17 cellular contexts compared by ENCODE assay signal in genomic region chr10:103102195-103102594, GRCh38.
DNase-seq lines count a peak whose midpoint lies in the region; ATAC-seq, FAIRE-seq and TF ChIP-seq lines count a peak whose summit lies in the region.
"Had no signal": no experiment of that assay in that cellular context is flagged by ENCODE, and none has a peak within 500 bp of the region (broad histone marks: within the 10 kb centered on the region; RNA-seq: fewer than 3 reads in every experiment).

No MANE protein-coding gene starts in this region.

- no peak for TF ChIP-seq POLR2A in H54 (IDR thresholded peaks at IDR 0.05; ENCODE audit: low read depth, low read length)

- no peaks in the 10 kb centered on the region for H3K9me3 Mint-ChIP-seq in CD14-positive monocyte
- H3K9me3 Mint-ChIP-seq: activated naive CD4-positive, alpha-beta T cell treated with anti-CD3 and anti-CD28 coated beads, Interleukin-2, amount 10 ng/mL, durations not matched to agents 7 days and 5 days had no signal

- no peak for TF ChIP-seq CTCF in CD14-positive monocyte (IDR thresholded peaks at IDR 0.05)

- H3K27ac ChIP-seq in cingulate gyrus (ENCODE audit: low read depth, low read length): peak overlapping the region; percentile 48
- H3K27ac ChIP-seq: thyroid gland had no signal

- H3K27me3 Mint-ChIP-seq in CD14-positive monocyte (ENCODE audit: low read depth in 3 of 3): peaks cover 0 to 2% (median 0%) of the 10 kb centered on the region in 3 donors
- H3K27me3 Mint-ChIP-seq: activated naive CD4-positive, alpha-beta T cell treated with anti-CD3 and anti-CD28 coated beads, Interleukin-2, amount 10 ng/mL, durations not matched to agents 7 days and 5 days had no signal

- H3K4me1 Mint-ChIP-seq in CD14-positive monocyte: no peaks in the 10 kb centered on the region
- H3K4me1 Mint-ChIP-seq: activated naive CD4-positive, alpha-beta T cell treated with anti-CD3 and anti-CD28 coated beads, Interleukin-2, amount 10 ng/mL, durations not matched to agents 7 days and 5 days had no signal

- DNase-seq in CD14-positive monocyte (ENCODE audit: low spot score) (no peak), H54 (ENCODE audit: insufficient read length, low spot score) (no peak), renal cortical epithelial cell (ENCODE audit: low read depth) (peak; percentile 38), NCI-H2081 treated with DMSO at 0.1 percent for 48 hours (lab: John Stamatoyannopoulos, UW) (no peak), G401 (ENCODE audit: low spot score) (no peak)
- DNase-seq: activated CD4-positive, alpha-beta T cell treated with anti-CD3 and anti-CD28 coated beads, Interleukin-2, amount 50 U/mL, for 48 hours; activated naive CD4-positive, alpha-beta T cell treated with anti-CD3 and anti-CD28 coated beads, Interleukin-2, amount 10 ng/mL, durations not matched to agents 7 days and 5 days; activated T-cell treated with anti-CD3 and anti-CD28 coated beads for 4 hours; BE2C; cerebellar nuclear complex; HCEC 1CT; kidney glomerular epithelial cell; thyroid gland had no signal

- no peak overlapping the region for H3K4me3 Mint-ChIP-seq in CD14-positive monocyte
- H3K4me3 Mint-ChIP-seq: activated naive CD4-positive, alpha-beta T cell treated with anti-CD3 and anti-CD28 coated beads, Interleukin-2, amount 10 ng/mL, durations not matched to agents 7 days and 5 days had no signal

- no peak for ATAC-seq in GM21576 (IDR thresholded peaks at IDR 0.05; ENCODE audit: unreplicated experiment)
- ATAC-seq: Panc1 had no signal

- in situ Hi-C loops in G401 (cut with HindIII; ENCODE audit: low sequenced_read_pairs): no loop called here

- peak; percentile 30 for FAIRE-seq in H54 (lab: Jason Lieb, UNC)
- FAIRE-seq: endometrium had no signal

- intact Hi-C loops in CD14-positive monocyte (cut with micrococcal nuclease): no loop called here

- H3K36me3 Mint-ChIP-seq in CD14-positive monocyte: peaks cover 73 to 84% of the 10 kb centered on the region in 2 donors

- H3K27ac Mint-ChIP-seq in CD14-positive monocyte: peak overlapping the region in 4 of 7 donors; percentile 6 to 55 (median 30)
